In the genomic region with DNA sequence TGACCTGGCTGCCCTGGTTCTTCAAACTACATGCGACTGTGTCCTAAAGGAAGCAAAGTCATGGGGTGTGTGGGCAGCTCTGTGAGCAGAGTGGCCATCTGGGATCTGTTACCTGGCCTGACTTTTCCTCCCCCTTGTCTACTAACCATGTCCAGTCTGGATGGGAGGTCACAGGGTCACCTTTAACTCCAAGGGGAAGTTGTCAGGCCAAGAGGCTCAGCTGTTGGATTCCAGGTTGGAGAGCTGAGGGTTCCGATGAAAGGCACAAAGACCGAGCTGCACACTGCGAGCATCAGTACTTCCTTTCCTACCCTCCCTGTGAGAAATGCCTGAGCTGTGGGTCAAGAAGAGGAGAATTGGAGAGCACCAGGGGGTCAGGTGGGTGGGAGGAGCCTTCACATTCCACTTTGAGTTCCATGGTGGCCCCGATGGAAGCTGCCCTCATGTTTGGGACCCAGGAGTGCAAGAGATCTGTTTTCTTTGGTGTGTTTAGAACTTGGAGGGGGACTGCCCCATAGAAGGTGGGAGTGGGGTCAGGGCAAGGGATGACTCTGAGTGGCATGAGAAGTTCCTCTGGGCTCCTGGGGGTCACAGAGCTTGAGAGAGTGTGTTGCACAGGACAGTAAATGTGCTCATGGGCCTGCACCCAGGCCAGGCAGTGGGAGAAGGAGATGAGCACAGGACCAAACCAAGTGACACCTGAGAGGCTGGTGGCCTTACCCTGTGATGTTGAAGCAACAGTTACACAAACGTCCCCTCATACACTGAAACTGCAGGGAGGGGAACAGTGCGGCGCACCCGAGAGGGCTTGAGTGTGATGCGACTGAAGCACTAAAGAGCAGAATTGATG, we compare ENCODE assay signal across 22 cellular contexts. TPM values are rescaled to one million over a fixed set of nuclear protein-coding genes. Genes with fewer than 3 reads are reported as not detected.
DNase-seq lines count a peak whose midpoint lies in the region; ATAC-seq, FAIRE-seq and TF ChIP-seq lines count a peak whose summit lies in the region.
"Had no signal": no experiment of that assay in that cellular context is flagged by ENCODE, and none has a peak within 500 bp of the region (broad histone marks: within the 10 kb centered on the region; RNA-seq: fewer than 3 reads in every experiment).

No MANE protein-coding gene starts in this region.

- no peaks in the 10 kb centered on the region for H3K27me3 ChIP-seq in BLaER1
- H3K27me3 ChIP-seq in endodermal cell (ENCODE audit: control insufficient read depth, insufficient read depth, low read length, poor library complexity, severe bottlenecking): no peaks in the 10 kb centered on the region
- H3K27me3 ChIP-seq in psoas muscle (ENCODE audit: insufficient read depth in 3 of 3, low read length in 2 of 3): no peaks in the 10 kb centered on the region

- no peak overlapping the region for H3K4me3 ChIP-seq in BLaER1
- no peak overlapping the region for H3K4me3 ChIP-seq in endodermal cell (ENCODE audit: low read length)
- H3K4me3 ChIP-seq in psoas muscle: no peak overlapping the region
- H3K4me3 ChIP-seq: GM12878 had no signal

- 95 to 96% methylated on average over 6 to 10 of the region's 10 CpGs for WGBS in endodermal cell (ENCODE audit: insufficient coverage in 1 of 2, insufficient read length in 1 of 2), 2 experiments
- WGBS in psoas muscle, 3 donors: 88 to 96% (median 90%) methylated on average over 10 of the region's 10 CpGs

- H3K36me3 ChIP-seq in BLaER1 (peaks cover 59% of the 10 kb centered on the region), endodermal cell (ENCODE audit: control insufficient read depth, insufficient read depth, low read length) (no peaks in the 10 kb centered on the region), psoas muscle (ENCODE audit: insufficient read depth in 1 of 2, low read depth in 1 of 2) (no peaks in the 10 kb centered on the region)

- H3K9me3 ChIP-seq in BLaER1: peaks cover 13% of the 10 kb centered on the region
- no peaks in the 10 kb centered on the region for H3K9me3 ChIP-seq in endodermal cell (ENCODE audit: control insufficient read depth, low read length)
- H3K9me3 ChIP-seq in psoas muscle: no peaks in the 10 kb centered on the region

- peak overlapping the region; percentile 21; the same call in 1 of the 2 replicates for H3K4me2 ChIP-seq in BLaER1

- H3K9me3 Mint-ChIP-seq in activated CD4-positive, alpha-beta memory T cell treated with anti-CD3 and anti-CD28 coated beads, Interleukin-2, amount 10 ng/mL, durations not matched to agents 7 days and 5 days: no peaks in the 10 kb centered on the region
- no peaks in the 10 kb centered on the region for H3K9me3 Mint-ChIP-seq in activated CD4-positive, alpha-beta memory T cell treated with anti-CD3 and anti-CD28 coated beads for 36 hours
- no peaks in the 10 kb centered on the region for H3K9me3 Mint-ChIP-seq in endodermal cell
- H3K9me3 Mint-ChIP-seq: CD8-positive, alpha-beta memory T cell had no signal

- no peak overlapping the region for H3K27ac Mint-ChIP-seq in activated CD4-positive, alpha-beta memory T cell treated with anti-CD3 and anti-CD28 coated beads, Interleukin-2, amount 10 ng/mL, durations not matched to agents 7 days and 5 days
- no peak overlapping the region for H3K27ac Mint-ChIP-seq in activated CD4-positive, alpha-beta memory T cell treated with anti-CD3 and anti-CD28 coated beads for 36 hours
- no peak overlapping the region for H3K27ac Mint-ChIP-seq in endodermal cell
- H3K27ac Mint-ChIP-seq: CD8-positive, alpha-beta memory T cell had no signal

- TF ChIP-seq POLR2A in GM12891 (IDR thresholded peaks at IDR 0.05; ENCODE audit: low read depth, low read length): no peak

- H4K20me1 ChIP-seq in BLaER1: peaks cover 98% of the 10 kb centered on the region

- peaks cover 6% of the 10 kb centered on the region for H3K27me3 Mint-ChIP-seq in activated CD4-positive, alpha-beta memory T cell treated with anti-CD3 and anti-CD28 coated beads, Interleukin-2, amount 10 ng/mL, durations not matched to agents 7 days and 5 days
- no peaks in the 10 kb centered on the region for H3K27me3 Mint-ChIP-seq in activated CD4-positive, alpha-beta memory T cell treated with anti-CD3 and anti-CD28 coated beads for 36 hours
- H3K27me3 Mint-ChIP-seq in endodermal cell (ENCODE audit: insufficient read depth): no peaks in the 10 kb centered on the region
- H3K27me3 Mint-ChIP-seq: CD8-positive, alpha-beta memory T cell had no signal

- peak; percentile 12 for DNase-seq in activated CD4-positive, alpha-beta memory T cell treated with anti-CD3 and anti-CD28 coated beads, Interleukin-2, amount 10 ng/mL, durations not matched to agents 7 days and 5 days
- no peak for DNase-seq in activated CD4-positive, alpha-beta memory T cell treated with anti-CD3 and anti-CD28 coated beads for 36 hours
- DNase-seq in endodermal cell (peak; percentile 41), psoas muscle (no peak), amygdala (lab: John Stamatoyannopoulos, UW) (no peak), GM12891 (ENCODE audit: insufficient read length, low spot score) (no peak)
- DNase-seq: 8988T; CD8-positive, alpha-beta memory T cell; DND-41; KBM-7; NCI-H1417 treated with DMSO at 0.1 percent for 48 hours; NCI-H2029 treated with DMSO at 0.1 percent for 48 hours; NCI-H2171 treated with DMSO at 0.1 percent for 48 hours; NCI-H748 treated with DMSO at 0.1 percent for 48 hours; OCI-M1 had no signal

- H3K4me1 Mint-ChIP-seq in activated CD4-positive, alpha-beta memory T cell treated with anti-CD3 and anti-CD28 coated beads, Interleukin-2, amount 10 ng/mL, durations not matched to agents 7 days and 5 days: no peaks in the 10 kb centered on the region
- H3K4me1 Mint-ChIP-seq in activated CD4-positive, alpha-beta memory T cell treated with anti-CD3 and anti-CD28 coated beads for 36 hours (ENCODE audit: low read depth): no peaks in the 10 kb centered on the region
- peaks cover 32% of the 10 kb centered on the region for H3K4me1 Mint-ChIP-seq in endodermal cell

- peaks cover 59% of the 10 kb centered on the region for H3K4me1 ChIP-seq in BLaER1
- H3K4me1 ChIP-seq in endodermal cell (ENCODE audit: control insufficient read depth, insufficient read depth, low read length): no peaks in the 10 kb centered on the region
- H3K4me1 ChIP-seq in psoas muscle: peaks cover 17% of the 10 kb centered on the region

- no peak for FAIRE-seq in GM12891 (lab: Jason Lieb, UNC)
- FAIRE-seq: D721Med, G401.6, GM12878, GM18507 had no signal

- TF ChIP-seq CTCF in endodermal cell (conservative IDR thresholded peaks at IDR 0.05) (no peak), psoas muscle (IDR thresholded peaks at IDR 0.05) (no peak)

- H3K27ac ChIP-seq in BLaER1 (no peak overlapping the region), endodermal cell (ENCODE audit: low read depth, low read length) (no peak overlapping the region), psoas muscle (peak overlapping the region; percentile 41)

- CTCF ChIA-PET in activated CD4-positive, alpha-beta memory T cell treated with anti-CD3 and anti-CD28 coated beads, Interleukin-2, amount 10 ng/mL, durations not matched to agents 7 days and 5 days (lab: Charles Lee): interaction anchor here (1.6 kb wide), 1 partner anchor 17 kb away, joined by 3 read pairs; no protein-coding TSS in a partner anchor
- CTCF ChIA-PET in activated CD4-positive, alpha-beta memory T cell treated with anti-CD3 and anti-CD28 coated beads for 36 hours (lab: Charles Lee): no interaction called here

- no peaks in the 10 kb centered on the region for H3K36me3 Mint-ChIP-seq in activated CD4-positive, alpha-beta memory T cell treated with anti-CD3 and anti-CD28 coated beads, Interleukin-2, amount 10 ng/mL, durations not matched to agents 7 days and 5 days (ENCODE audit: low read depth)
- H3K36me3 Mint-ChIP-seq in activated CD4-positive, alpha-beta memory T cell treated with anti-CD3 and anti-CD28 coated beads for 36 hours: no peaks in the 10 kb centered on the region
- peaks cover 3% of the 10 kb centered on the region for H3K36me3 Mint-ChIP-seq in endodermal cell (ENCODE audit: low read depth)

- H3K9ac ChIP-seq in BLaER1 (no peak overlapping the region; the same call in 1 of the 2 replicates), endodermal cell (ENCODE audit: extremely low read depth, low read length, poor library complexity, severe bottlenecking) (no peak overlapping the region)

- intact Hi-C loops in activated CD4-positive, alpha-beta memory T cell treated with anti-CD3 and anti-CD28 coated beads for 36 hours (cut with micrococcal nuclease): no loop called here
- intact Hi-C loops in psoas muscle (cut with DNase I): no loop called here

- ATAC-seq in psoas muscle: peak in 2 of 4 donors; percentile 26 to 32
- ATAC-seq in esophagus mucosa: no peak
- ATAC-seq: GM12878, HCT116 had no signal

- POLR2A ChIA-PET in activated CD4-positive, alpha-beta memory T cell treated with anti-CD3 and anti-CD28 coated beads, Interleukin-2, amount 10 ng/mL, durations not matched to agents 7 days and 5 days (lab: Charles Lee): no interaction called here
- POLR2A ChIA-PET in activated CD4-positive, alpha-beta memory T cell treated with anti-CD3 and anti-CD28 coated beads for 36 hours (lab: Charles Lee): no interaction called here

- no peak overlapping the region for H3K4me3 Mint-ChIP-seq in activated CD4-positive, alpha-beta memory T cell treated with anti-CD3 and anti-CD28 coated beads, Interleukin-2, amount 10 ng/mL, durations not matched to agents 7 days and 5 days
- no peak overlapping the region for H3K4me3 Mint-ChIP-seq in activated CD4-positive, alpha-beta memory T cell treated with anti-CD3 and anti-CD28 coated beads for 36 hours
- H3K4me3 Mint-ChIP-seq in endodermal cell: no peak overlapping the region
- H3K4me3 Mint-ChIP-seq: CD8-positive, alpha-beta memory T cell had no signal

TF ChIP-seq in GM12891, 5 proteins besides CTCF, POLR2A, EP300 and RAD21:
- no peak for TF ChIP-seq POLR2AphosphoS5 (IDR thresholded peaks at IDR 0.05; ENCODE audit: low read depth, low read length)
- no peak for TF ChIP-seq SPI1 (IDR thresholded peaks at IDR 0.05; ENCODE audit: low read depth, low read length)
- no peak for TF ChIP-seq TAF1 (IDR thresholded peaks at IDR 0.05; ENCODE audit: low read depth, low read length)
- no peak for TF ChIP-seq PAX5 (IDR thresholded peaks at IDR 0.05; ENCODE audit: insufficient read depth, low read length, severe bottlenecking)
- no peak for TF ChIP-seq POU2F2 (IDR thresholded peaks at IDR 0.05; ENCODE audit: low read depth, low read length)

RNA-seq across cellular contexts. Expression of gene RGS12, which starts 36.2 kb away (rescaled TPM):
- 1 to 10 TPM; 7.4 to 7.5 TPM for total RNA-seq in activated CD4-positive, alpha-beta memory T cell treated with anti-CD3 and anti-CD28 coated beads, Interleukin-2, amount 10 ng/mL, durations not matched to agents 7 days and 5 days
- 1 to 10 TPM; 8.6 to 8.8 TPM for total RNA-seq in activated CD4-positive, alpha-beta memory T cell treated with anti-CD3 and anti-CD28 coated beads for 36 hours
- total RNA-seq in endodermal cell (10 to 100 TPM; 45.2 to 48.6 TPM), psoas muscle (10 to 100 TPM; 13.9 to 29.0 (median 17.8) TPM), esophagus mucosa (50.7 TPM)
- polyA plus RNA-seq in endodermal cell (2013, experiment 1 of 2): 47.0 TPM
- polyA plus RNA-seq in endodermal cell (2013, experiment 2 of 2): 44.0 TPM
- 10 to 100 TPM in 2 of 3 donors, 1 to 10 TPM in 1; 7.5 to 20.1 (median 15.6) TPM for polyA plus RNA-seq in psoas muscle
- polyA plus RNA-seq in GM12891 (2012; ENCODE audit: low read depth, missing spikeins): 3.9 TPM

Comparison
In these comparisons a context has a peak if more than half of its experiments do, and no peak if none do; other contexts are left out.
1. DNase-seq: peak in activated CD4-positive, alpha-beta memory T cell treated with anti-CD3 and anti-CD28 coated beads, Interleukin-2, amount 10 ng/mL, durations not matched to agents 7 days and 5 days (single experiment) and endodermal cell (single experiment); none in activated CD4-positive, alpha-beta memory T cell treated with anti-CD3 and anti-CD28 coated beads for 36 hours (single experiment), psoas muscle (0 of 2), amygdala (0 of 56) and GM12891 (single experiment).